In the genomic region with DNA sequence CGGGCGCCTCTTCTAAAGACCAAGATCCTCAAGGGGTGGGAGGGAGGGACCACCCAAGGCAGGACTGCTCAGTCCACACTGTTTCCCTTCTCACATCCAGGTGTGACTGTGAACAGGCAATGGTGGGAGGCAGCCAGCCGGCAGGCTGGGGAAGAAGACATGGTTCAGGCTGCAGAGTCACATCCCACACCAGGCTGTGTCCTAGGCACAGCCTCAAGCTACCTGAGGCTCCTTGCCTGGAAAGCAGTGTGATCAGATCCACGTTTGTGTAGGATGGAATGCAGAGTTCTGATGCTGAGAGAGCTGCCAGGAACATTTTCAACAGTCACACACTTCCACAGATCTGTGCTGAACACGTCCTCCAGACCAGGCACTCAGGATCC, we compare ENCODE assay signal across 22 cellular contexts. TPM values are rescaled to one million over a fixed set of nuclear protein-coding genes. Genes with fewer than 3 reads are reported as not detected.
DNase-seq lines count a peak whose midpoint lies in the region; ATAC-seq and TF ChIP-seq lines count a peak whose summit lies in the region.
"Had no signal": no experiment of that assay in that cellular context is flagged by ENCODE, and none has a peak within 500 bp of the region (broad histone marks: within the 10 kb centered on the region; RNA-seq: fewer than 3 reads in every experiment).

No MANE protein-coding gene starts in this region.

- no peaks in the 10 kb centered on the region for H3K27me3 ChIP-seq in Peyer's patch

- peaks cover 0 to 12% (median 0%) of the 10 kb centered on the region in 3 donors for H3K36me3 ChIP-seq in Peyer's patch

- H3K27ac Mint-ChIP-seq in CD14-positive monocyte = peak overlapping the region in 2 of 7 donors; percentile 25 to 73
- H3K27ac Mint-ChIP-seq in activated naive CD4-positive, alpha-beta T cell treated with anti-CD3 and anti-CD28 coated beads for 36 hours = no peak overlapping the region
- H3K27ac Mint-ChIP-seq: activated naive CD4-positive, alpha-beta T cell treated with anti-CD3 and anti-CD28 coated beads, Interleukin-2, amount 10 ng/mL, durations not matched to agents 7 days and 5 days; CD8-positive, alpha-beta T cell; endodermal cell had no signal

- H3K9me3 ChIP-seq in Peyer's patch = peaks cover 0 to 18% (median 1%) of the 10 kb centered on the region in 4 donors

- peaks cover 6% of the 10 kb centered on the region for H3K4me1 Mint-ChIP-seq in CD14-positive monocyte
- H3K4me1 Mint-ChIP-seq in activated naive CD4-positive, alpha-beta T cell treated with anti-CD3 and anti-CD28 coated beads for 36 hours (ENCODE audit: low read depth) = no peaks in the 10 kb centered on the region
- H3K4me1 Mint-ChIP-seq: activated naive CD4-positive, alpha-beta T cell treated with anti-CD3 and anti-CD28 coated beads, Interleukin-2, amount 10 ng/mL, durations not matched to agents 7 days and 5 days had no signal

- no peaks in the 10 kb centered on the region for H3K27me3 Mint-ChIP-seq in CD14-positive monocyte (ENCODE audit: low read depth in 3 of 3)
- H3K27me3 Mint-ChIP-seq in activated naive CD4-positive, alpha-beta T cell treated with anti-CD3 and anti-CD28 coated beads for 36 hours (ENCODE audit: low read depth) = no peaks in the 10 kb centered on the region
- H3K27me3 Mint-ChIP-seq: activated naive CD4-positive, alpha-beta T cell treated with anti-CD3 and anti-CD28 coated beads, Interleukin-2, amount 10 ng/mL, durations not matched to agents 7 days and 5 days had no signal

- TF ChIP-seq POLR2A in Peyer's patch (IDR thresholded peaks at IDR 0.05) = no peak

- H3K4me3 ChIP-seq in Peyer's patch = no peak overlapping the region
- H3K4me3 ChIP-seq: lung had no signal

- peaks cover 88 to 97% of the 10 kb centered on the region in 2 donors for H3K36me3 Mint-ChIP-seq in CD14-positive monocyte
- H3K36me3 Mint-ChIP-seq in activated naive CD4-positive, alpha-beta T cell treated with anti-CD3 and anti-CD28 coated beads for 36 hours (ENCODE audit: low read depth) = peaks cover 88% of the 10 kb centered on the region

- H3K27ac ChIP-seq in Peyer's patch = peak overlapping the region in 2 of 4 donors; percentile 18 to 57

- intact Hi-C loops in CD14-positive monocyte (cut with micrococcal nuclease) = no loop called here
- intact Hi-C loops in left colon (cut with DNase I, micrococcal nuclease) = no loop called here
- intact Hi-C loops in activated naive CD4-positive, alpha-beta T cell treated with anti-CD3 and anti-CD28 coated beads for 36 hours (cut with micrococcal nuclease) = no loop called here

- ATAC-seq in left colon (no peak), HG02763 (IDR thresholded peaks at IDR 0.05; ENCODE audit: unreplicated experiment) (no peak), GM21381 (IDR thresholded peaks at IDR 0.05; ENCODE audit: unreplicated experiment) (no peak)
- ATAC-seq: CD8-positive, alpha-beta T cell had no signal

- no peak for TF ChIP-seq CTCF in CD14-positive monocyte (IDR thresholded peaks at IDR 0.05)
- no peak for TF ChIP-seq CTCF in Peyer's patch (IDR thresholded peaks at IDR 0.05)

- DNase-seq in CD14-positive monocyte (ENCODE audit: low spot score) = peak; percentile 5
- peak in 2 of 3 donors; percentile 21 to 44 for DNase-seq in Peyer's patch
- DNase-seq in left colon = peak; percentile 10 to 24
- DNase-seq in putamen (ENCODE audit: low spot score) = peak; percentile 57
- DNase-seq in activated naive CD4-positive, alpha-beta T cell treated with anti-CD3 and anti-CD28 coated beads for 36 hours = no peak
- no peak for DNase-seq in NCI-H1417 (lab: John Stamatoyannopoulos, UW)
- DNase-seq: activated naive CD4-positive, alpha-beta T cell treated with anti-CD3 and anti-CD28 coated beads, Interleukin-2, amount 10 ng/mL, durations not matched to agents 7 days and 5 days; DMS79 treated with DMSO at 0.1 percent for 48 hours; H7; Karpas-422; NCI-H1048; NCI-H2029; NCI-H345; NCI-H82; occipital lobe; T-helper 1 cell had no signal

- H3K9me3 Mint-ChIP-seq in CD14-positive monocyte = peaks cover 58 to 86% (median 67%) of the 10 kb centered on the region in 7 donors
- peaks cover 55% of the 10 kb centered on the region for H3K9me3 Mint-ChIP-seq in activated naive CD4-positive, alpha-beta T cell treated with anti-CD3 and anti-CD28 coated beads for 36 hours

- CTCF ChIA-PET in activated naive CD4-positive, alpha-beta T cell treated with anti-CD3 and anti-CD28 coated beads for 36 hours (lab: Charles Lee) = no interaction called here

- H3K4me3 Mint-ChIP-seq in CD14-positive monocyte = no peak overlapping the region
- no peak overlapping the region for H3K4me3 Mint-ChIP-seq in activated naive CD4-positive, alpha-beta T cell treated with anti-CD3 and anti-CD28 coated beads for 36 hours
- H3K4me3 Mint-ChIP-seq: activated naive CD4-positive, alpha-beta T cell treated with anti-CD3 and anti-CD28 coated beads, Interleukin-2, amount 10 ng/mL, durations not matched to agents 7 days and 5 days; CD8-positive, alpha-beta T cell; endodermal cell had no signal

- peaks cover 0 to 14% (median 0%) of the 10 kb centered on the region in 4 donors for H3K4me1 ChIP-seq in Peyer's patch

RNA-seq across cellular contexts. Expression of a gene that starts 16.4 kb away (rescaled TPM):
- polyA plus RNA-seq in CD14-positive monocyte = 10 to 100 TPM; 26.8 to 33.8 TPM
- total RNA-seq in Peyer's patch (10 to 100 TPM; 28.0 to 41.4 (median 34.9) TPM), left colon (100 to 1,000 TPM in 1 of 2 donors, 10 to 100 TPM in 1; 59.4 to 119 TPM)
- total RNA-seq in activated naive CD4-positive, alpha-beta T cell treated with anti-CD3 and anti-CD28 coated beads for 36 hours = 10 to 100 TPM; 26.0 to 26.8 TPM

RNA-seq across cellular contexts. Expression of a gene that starts 29.4 kb away (rescaled TPM):
- 10 to 100 TPM in 1 of 2 donors, 1 to 10 TPM in 1; 2.5 to 10.8 TPM for polyA plus RNA-seq in CD14-positive monocyte
- total RNA-seq in Peyer's patch (10 to 100 TPM; 14.9 to 64.9 (median 47.8) TPM), left colon (10 to 100 TPM; 42.4 to 77.8 TPM)
- 10 to 100 TPM; 14.2 to 14.8 TPM for total RNA-seq in activated naive CD4-positive, alpha-beta T cell treated with anti-CD3 and anti-CD28 coated beads for 36 hours
- total RNA-seq: myocyte had no signal

RNA-seq across cellular contexts. Expression of a gene that starts 53.3 kb away (rescaled TPM):
- 100 to 1,000 TPM; 150 to 192 TPM for polyA plus RNA-seq in CD14-positive monocyte
- total RNA-seq in Peyer's patch (10 to 100 TPM; 14.0 to 44.5 (median 19.4) TPM), left colon (10 to 100 TPM; 72.6 to 96.2 TPM)
- total RNA-seq in activated naive CD4-positive, alpha-beta T cell treated with anti-CD3 and anti-CD28 coated beads for 36 hours = 100 to 1,000 TPM; 185 to 186 TPM

Comparison
In these comparisons a context has a peak if more than half of its experiments do, and no peak if none do; other contexts are left out.
1. DNase-seq: peak in CD14-positive monocyte (single experiment), Peyer's patch (2 of 3), left colon (2 of 2) and putamen (single experiment); none in activated naive CD4-positive, alpha-beta T cell treated with anti-CD3 and anti-CD28 coated beads for 36 hours (single experiment) and NCI-H1417 (0 of 3).